13 cellular contexts compared by ENCODE assay signal in the genomic region with DNA sequence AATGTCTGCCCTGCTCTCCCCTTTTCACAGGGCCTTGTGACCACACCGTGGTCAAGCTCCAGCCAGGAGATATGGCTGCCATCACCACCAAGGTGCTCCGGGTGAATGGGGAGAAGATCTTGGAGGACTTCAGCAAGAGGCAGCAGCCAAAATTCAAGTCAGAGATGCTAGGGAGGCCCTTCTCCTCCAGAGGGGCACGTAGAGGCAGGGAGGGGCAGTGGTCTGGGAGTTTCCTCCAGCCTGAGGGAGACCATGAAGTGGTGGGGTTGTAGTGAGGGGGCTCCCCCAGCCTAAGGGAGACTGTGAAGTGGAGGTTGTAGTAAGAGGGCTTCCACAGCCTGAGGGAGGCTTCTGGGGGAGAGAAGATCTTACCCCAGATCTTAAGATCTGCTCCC. TPM values are rescaled to one million over a fixed set of nuclear protein-coding genes. Genes with fewer than 3 reads are reported as not detected.
DNase-seq lines count a peak whose midpoint lies in the region; ATAC-seq and TF ChIP-seq lines count a peak whose summit lies in the region.
"Had no signal": no experiment of that assay in that cellular context is flagged by ENCODE, and none has a peak within 500 bp of the region (broad histone marks: within the 10 kb centered on the region; RNA-seq: fewer than 3 reads in every experiment).

No MANE protein-coding gene starts in this region.

- H3K9me3 ChIP-seq in CD4-positive, alpha-beta T cell (ENCODE audit: control insufficient read depth, low read length): no peaks in the 10 kb centered on the region
- no peaks in the 10 kb centered on the region for H3K9me3 ChIP-seq in CD4-positive, alpha-beta memory T cell (ENCODE audit: control insufficient read depth in 1 of 2, low read length in 2 of 2)
- H3K9me3 ChIP-seq in A673 (ENCODE audit: low read depth, low read length, poor library complexity, severe bottlenecking): no peaks in the 10 kb centered on the region

- H3K4me3 Mint-ChIP-seq in CD4-positive, alpha-beta T cell: no peak overlapping the region
- H3K4me3 Mint-ChIP-seq in CD4-positive, alpha-beta memory T cell: peak overlapping the region in 1 of 8 donors; percentile 39
- H3K4me3 Mint-ChIP-seq in activated naive CD8-positive, alpha-beta T cell treated with anti-CD3 and anti-CD28 coated beads, Interleukin-2, amount 10 ng/mL, durations not matched to agents 7 days and 5 days: no peak overlapping the region
- H3K4me3 Mint-ChIP-seq in neural crest cell: peak overlapping the region; percentile 44

- H3K27me3 ChIP-seq in CD4-positive, alpha-beta T cell (ENCODE audit: control insufficient read depth, insufficient read depth, low read length): no peaks in the 10 kb centered on the region
- H3K27me3 ChIP-seq in CD4-positive, alpha-beta memory T cell (ENCODE audit: insufficient read depth, low read length): no peaks in the 10 kb centered on the region
- H3K27me3 ChIP-seq in A673 (replicated peaks; ENCODE audit: insufficient read depth, low read depth, low read length, poor library complexity): no peaks in the 10 kb centered on the region

- intact Hi-C loops in CD4-positive, alpha-beta T cell (cut with DNase I, micrococcal nuclease): no loop called here
- intact Hi-C loops in CD4-positive, alpha-beta memory T cell (cut with micrococcal nuclease): no loop called here
- intact Hi-C loops in A673 (cut with micrococcal nuclease; ENCODE audit: unreplicated experiment): no loop called here

- TF ChIP-seq CTCF in CD4-positive, alpha-beta T cell (IDR thresholded peaks at IDR 0.05): no peak
- TF ChIP-seq CTCF in neural crest cell (conservative IDR thresholded peaks at IDR 0.05) (no peak), A673 (conservative IDR thresholded peaks at IDR 0.05; ENCODE audit: low read depth, low read length) (no peak)

- H3K4me1 ChIP-seq in CD4-positive, alpha-beta memory T cell (ENCODE audit: insufficient read depth, low read length): peaks cover 22% of the 10 kb centered on the region
- H3K4me1 ChIP-seq in A673 (ENCODE audit: insufficient read depth, low read length, poor library complexity, severe bottlenecking): peaks cover 11% of the 10 kb centered on the region

- CTCF ChIA-PET in CD4-positive, alpha-beta T cell (lab: Charles Lee): no interaction called here
- CTCF ChIA-PET in CD4-positive, alpha-beta memory T cell (lab: Charles Lee; ENCODE audit: partially characterized antibody): interaction anchor here (2.4 kb wide), 1 partner anchor 8 kb away, joined by 7 read pairs; the partner anchor contains the start of gene SKIC2
- CTCF ChIA-PET in A673 (lab: Charles Lee): no interaction called here

- H3K36me3 Mint-ChIP-seq in CD4-positive, alpha-beta T cell (ENCODE audit: low read depth): peaks cover 92% of the 10 kb centered on the region
- peaks cover 32 to 76% of the 10 kb centered on the region in 2 donors for H3K36me3 Mint-ChIP-seq in CD4-positive, alpha-beta memory T cell
- peaks cover 28% of the 10 kb centered on the region for H3K36me3 Mint-ChIP-seq in activated naive CD8-positive, alpha-beta T cell treated with anti-CD3 and anti-CD28 coated beads, Interleukin-2, amount 10 ng/mL, durations not matched to agents 7 days and 5 days
- peaks cover 11% of the 10 kb centered on the region for H3K36me3 Mint-ChIP-seq in neural crest cell (ENCODE audit: low read depth)

- no peak overlapping the region for H3K4me3 ChIP-seq in CD4-positive, alpha-beta memory T cell (ENCODE audit: low read length in 2 of 2)
- no peak overlapping the region for H3K4me3 ChIP-seq in A673 (ENCODE audit: low read depth, low read length, poor library complexity, severe bottlenecking)

- no peak for DNase-seq in CD4-positive, alpha-beta T cell
- peak in 1 of 5 donors; percentile 35 for DNase-seq in CD4-positive, alpha-beta memory T cell
- DNase-seq in activated naive CD8-positive, alpha-beta T cell treated with anti-CD3 and anti-CD28 coated beads, Interleukin-2, amount 10 ng/mL, durations not matched to agents 7 days and 5 days: no peak
- no peak for DNase-seq in neural crest cell (ENCODE audit: low read depth, low spot score)
- DNase-seq in dermis blood vessel endothelial cell: no peak
- no peak for DNase-seq in A673 (ENCODE audit: low spot score)
- DNase-seq: DMS153, EL, KG1, NCI-H1048, NCI-H345, PC-3 had no signal

- H3K27me3 Mint-ChIP-seq in CD4-positive, alpha-beta T cell: peaks cover 6% of the 10 kb centered on the region
- H3K27me3 Mint-ChIP-seq in CD4-positive, alpha-beta memory T cell: no peaks in the 10 kb centered on the region
- no peaks in the 10 kb centered on the region for H3K27me3 Mint-ChIP-seq in activated naive CD8-positive, alpha-beta T cell treated with anti-CD3 and anti-CD28 coated beads, Interleukin-2, amount 10 ng/mL, durations not matched to agents 7 days and 5 days
- no peaks in the 10 kb centered on the region for H3K27me3 Mint-ChIP-seq in neural crest cell (ENCODE audit: low read depth)

- H3K9me3 Mint-ChIP-seq in CD4-positive, alpha-beta T cell: no peaks in the 10 kb centered on the region
- H3K9me3 Mint-ChIP-seq in CD4-positive, alpha-beta memory T cell: peaks cover 0 to 11% (median 0%) of the 10 kb centered on the region in 8 donors
- H3K9me3 Mint-ChIP-seq in activated naive CD8-positive, alpha-beta T cell treated with anti-CD3 and anti-CD28 coated beads, Interleukin-2, amount 10 ng/mL, durations not matched to agents 7 days and 5 days: no peaks in the 10 kb centered on the region
- no peaks in the 10 kb centered on the region for H3K9me3 Mint-ChIP-seq in neural crest cell

- peak overlapping the region; percentile 58 for H3K27ac Mint-ChIP-seq in CD4-positive, alpha-beta T cell
- peak overlapping the region in 4 of 7 donors; percentile 46 to 100 (median 76) for H3K27ac Mint-ChIP-seq in CD4-positive, alpha-beta memory T cell
- H3K27ac Mint-ChIP-seq in activated naive CD8-positive, alpha-beta T cell treated with anti-CD3 and anti-CD28 coated beads, Interleukin-2, amount 10 ng/mL, durations not matched to agents 7 days and 5 days: peak overlapping the region; percentile 22
- no peak overlapping the region for H3K27ac Mint-ChIP-seq in neural crest cell (ENCODE audit: unreplicated experiment)

- H3K36me3 ChIP-seq in CD4-positive, alpha-beta memory T cell (ENCODE audit: insufficient read depth, low read length): peaks cover 67% of the 10 kb centered on the region
- peaks cover 40% of the 10 kb centered on the region for H3K36me3 ChIP-seq in A673 (ENCODE audit: insufficient read depth, low read length, poor library complexity, severe bottlenecking)

- H3K4me1 Mint-ChIP-seq in CD4-positive, alpha-beta T cell (ENCODE audit: low read depth): peaks cover 24% of the 10 kb centered on the region
- peaks cover 10 to 46% (median 22%) of the 10 kb centered on the region in 4 donors for H3K4me1 Mint-ChIP-seq in CD4-positive, alpha-beta memory T cell
- H3K4me1 Mint-ChIP-seq in activated naive CD8-positive, alpha-beta T cell treated with anti-CD3 and anti-CD28 coated beads, Interleukin-2, amount 10 ng/mL, durations not matched to agents 7 days and 5 days: peaks cover 19% of the 10 kb centered on the region
- peaks cover 23% of the 10 kb centered on the region for H3K4me1 Mint-ChIP-seq in neural crest cell

- BruUV-seq in A673 (replicated peaks; lab: Mats Ljungman, UMichigan): no TSS peak

- POLR2A ChIA-PET in CD4-positive, alpha-beta T cell (lab: Charles Lee): interaction anchor here (6.7 kb wide), 1 partner anchor 10 kb away, joined by 102 read pairs; the partner anchor contains the start of genes NELFE and SKIC2
- POLR2A ChIA-PET in CD4-positive, alpha-beta memory T cell (lab: Charles Lee; ENCODE audit: partially characterized antibody): interaction anchor here (7.5 kb wide), 1 partner anchor 9 kb away, joined by 195 read pairs; the partner anchor contains the start of genes NELFE and SKIC2
- POLR2A ChIA-PET in activated naive CD8-positive, alpha-beta T cell treated with anti-CD3 and anti-CD28 coated beads, Interleukin-2, amount 10 ng/mL, durations not matched to agents 7 days and 5 days (lab: Charles Lee): interaction anchor here (7.5 kb wide), 1 partner anchor 9 kb away, joined by 91 read pairs; the partner anchor contains the start of genes NELFE and SKIC2
- POLR2A ChIA-PET in A673 (lab: Charles Lee; ENCODE audit: low non-redundant PET): no interaction called here

- H3K27ac ChIP-seq in CD4-positive, alpha-beta T cell (ENCODE audit: low read depth, low read length): no peak overlapping the region
- H3K27ac ChIP-seq in CD4-positive, alpha-beta memory T cell (ENCODE audit: low read depth, low read length): no peak overlapping the region
- H3K27ac ChIP-seq in A673 (ENCODE audit: low read depth, low read length, poor library complexity, severe bottlenecking): no peak overlapping the region

- ATAC-seq in CD4-positive, alpha-beta T cell (ENCODE audit: poor library complexity): no peak
- no peak for ATAC-seq in activated naive CD8-positive, alpha-beta T cell treated with anti-CD3 and anti-CD28 coated beads, Interleukin-2, amount 10 ng/mL, durations not matched to agents 7 days and 5 days (ENCODE audit: low read depth)
- no peak for ATAC-seq in HG03354 (IDR thresholded peaks at IDR 0.05; ENCODE audit: poor library complexity, severe bottlenecking, unreplicated experiment)
- ATAC-seq: PC-3 had no signal

RNA-seq across cellular contexts. Expression of gene DXO, which starts 4.0 kb away (rescaled TPM):
- total RNA-seq in CD4-positive, alpha-beta T cell: 10 to 100 TPM; 30.0 to 31.1 TPM
- total RNA-seq in CD4-positive, alpha-beta memory T cell: 10 to 100 TPM; 27.8 to 30.3 TPM
- polyA plus RNA-seq in CD4-positive, alpha-beta memory T cell: 10 to 100 TPM; 10.8 to 11.7 TPM
- total RNA-seq in activated naive CD8-positive, alpha-beta T cell treated with anti-CD3 and anti-CD28 coated beads, Interleukin-2, amount 10 ng/mL, durations not matched to agents 7 days and 5 days: 10 to 100 TPM; 22.4 to 28.6 TPM
- total RNA-seq in neural crest cell (23.8 and 26.6 TPM in 2 replicates), dermis blood vessel endothelial cell (12.8 and 14.6 TPM in 2 replicates), A673 (2021) (35.6 and 37.2 TPM in 2 replicates)

RNA-seq across cellular contexts. Expression of gene SKIC2, which starts 8.9 kb away (rescaled TPM):
- 100 to 1,000 TPM; 133 to 141 TPM for total RNA-seq in CD4-positive, alpha-beta T cell
- total RNA-seq in CD4-positive, alpha-beta memory T cell: 100 to 1,000 TPM; 117 to 119 TPM
- polyA plus RNA-seq in CD4-positive, alpha-beta memory T cell: 10 to 100 TPM; 21.8 to 23.0 TPM
- total RNA-seq in activated naive CD8-positive, alpha-beta T cell treated with anti-CD3 and anti-CD28 coated beads, Interleukin-2, amount 10 ng/mL, durations not matched to agents 7 days and 5 days: 100 to 1,000 TPM; 102 to 112 TPM
- 77.9 and 88.7 TPM in 2 replicates for total RNA-seq in neural crest cell
- total RNA-seq in dermis blood vessel endothelial cell: 37.3 and 48.2 TPM in 2 replicates
- 64.2 and 71.3 TPM in 2 replicates for total RNA-seq in A673 (2021)

RNA-seq across cellular contexts. Expression of gene NELFE, which starts 9.2 kb away (rescaled TPM):
- total RNA-seq in CD4-positive, alpha-beta T cell: 10 to 100 TPM; 53.8 to 58.2 TPM
- total RNA-seq in CD4-positive, alpha-beta memory T cell: 10 to 100 TPM; 45.8 to 49.0 TPM
- polyA plus RNA-seq in CD4-positive, alpha-beta memory T cell: 10 to 100 TPM; 67.0 to 78.5 TPM
- total RNA-seq in activated naive CD8-positive, alpha-beta T cell treated with anti-CD3 and anti-CD28 coated beads, Interleukin-2, amount 10 ng/mL, durations not matched to agents 7 days and 5 days: 10 to 100 TPM; 61.3 to 62.5 TPM
- 86.1 and 88.4 TPM in 2 replicates for total RNA-seq in neural crest cell
- 111 and 114 TPM in 2 replicates for total RNA-seq in dermis blood vessel endothelial cell
- 94.3 and 96.8 TPM in 2 replicates for total RNA-seq in A673 (2021)

RNA-seq across cellular contexts. Expression of gene C4A, which starts 13.9 kb away (rescaled TPM):
- total RNA-seq in CD4-positive, alpha-beta T cell: 1 to 10 TPM; 4.2 TPM
- total RNA-seq in CD4-positive, alpha-beta memory T cell: 1 to 10 TPM; 6.7 to 9.8 TPM
- polyA plus RNA-seq in CD4-positive, alpha-beta memory T cell: under 1 TPM in 1 of 2 donors, not detected in 1; 0.17 TPM
- total RNA-seq in activated naive CD8-positive, alpha-beta T cell treated with anti-CD3 and anti-CD28 coated beads, Interleukin-2, amount 10 ng/mL, durations not matched to agents 7 days and 5 days: 1 to 10 TPM; 3.4 to 6.7 TPM
- total RNA-seq in neural crest cell: 5.6 and 10.1 TPM in 2 replicates
- total RNA-seq in dermis blood vessel endothelial cell: 1.5 and 2.2 TPM in 2 replicates
- 4.6 TPM in 2 replicates for total RNA-seq in A673 (2021)

RNA-seq across cellular contexts. Expression of gene CFB, which starts 22.0 kb away (rescaled TPM):
- total RNA-seq in CD4-positive, alpha-beta T cell: 1 to 10 TPM; 1.5 to 2.2 TPM
- total RNA-seq in CD4-positive, alpha-beta memory T cell: under 1 TPM in 1 of 2 experiments, not detected in 1; 0.64 TPM
- not detected for polyA plus RNA-seq in CD4-positive, alpha-beta memory T cell
- total RNA-seq in activated naive CD8-positive, alpha-beta T cell treated with anti-CD3 and anti-CD28 coated beads, Interleukin-2, amount 10 ng/mL, durations not matched to agents 7 days and 5 days: 1 to 10 TPM; 1.2 to 2.1 TPM
- total RNA-seq in neural crest cell: not detected in 2 replicates
- 1.6 and 2.0 TPM in 2 replicates for total RNA-seq in dermis blood vessel endothelial cell
- total RNA-seq in A673 (2021): 0.32 TPM in 1 of 2 replicates, not detected in the other
- total RNA-seq: PC-3 had no signal
